In the genomic region with DNA sequence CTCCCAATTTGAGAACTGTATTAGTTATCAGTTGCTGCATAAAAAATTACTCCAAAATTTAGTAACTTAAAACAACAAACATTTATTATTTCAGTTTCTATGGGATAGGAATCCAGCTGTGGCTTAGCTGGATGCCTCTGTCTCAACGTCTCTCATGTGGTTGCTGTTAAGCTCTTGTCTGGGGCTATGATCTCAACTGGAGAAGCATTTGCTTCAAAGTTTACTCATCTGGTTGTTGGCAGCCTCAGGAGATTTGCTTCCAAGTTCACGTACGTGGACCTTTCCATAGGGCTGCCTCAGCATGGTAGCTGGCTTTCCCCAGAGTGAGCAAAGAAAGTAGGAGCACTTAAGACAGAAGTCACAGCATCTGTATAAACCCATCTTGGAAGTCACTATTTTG, we compare ENCODE assay signal across 25 cellular contexts.
DNase-seq lines count a peak whose midpoint lies in the region; ATAC-seq, FAIRE-seq and TF ChIP-seq lines count a peak whose summit lies in the region.
"Had no signal": no experiment of that assay in that cellular context is flagged by ENCODE, and none has a peak within 500 bp of the region (broad histone marks: within the 10 kb centered on the region; RNA-seq: fewer than 3 reads in every experiment).

No MANE protein-coding gene starts in this region.

- H3K79me2 ChIP-seq in HepG2 (ENCODE audit: insufficient read depth, low read length) (no peaks in the 10 kb centered on the region), GM23338 (replicated peaks; ENCODE audit: insufficient read depth) (no peaks in the 10 kb centered on the region)

- H4K20me1 ChIP-seq in HepG2 (ENCODE audit: insufficient read depth, low read length) (no peaks in the 10 kb centered on the region), GM23338 (replicated peaks; ENCODE audit: insufficient read depth) (no peaks in the 10 kb centered on the region)

- H3K27ac Mint-ChIP-seq in GM23338 = no peak overlapping the region
- H3K27ac Mint-ChIP-seq: activated CD4-positive, alpha-beta T cell treated with anti-CD3 and anti-CD28 coated beads for 36 hours; activated naive CD4-positive, alpha-beta T cell treated with anti-CD3 and anti-CD28 coated beads, Interleukin-2, amount 10 ng/mL, durations not matched to agents 7 days and 5 days; stimulated activated effector memory CD8-positive, alpha-beta T cell treated with anti-CD3 and anti-CD28 coated beads, Interleukin-12 subunit alpha, Interleukin-12 subunit beta, amount 100 ng/mL, for 72 hours had no signal

- no peaks in the 10 kb centered on the region for H3F3A ChIP-seq in GM23338 (replicated peaks; ENCODE audit: low read depth)

- TF ChIP-seq CTCF in right lobe of liver (IDR thresholded peaks at IDR 0.05) (no peak), HepG2 (CRISPR knock-in tag; IDR thresholded peaks at IDR 0.05) (no peak), foreskin keratinocyte (conservative IDR thresholded peaks at IDR 0.05) (no peak), GM23338 (conservative IDR thresholded peaks at IDR 0.05; ENCODE audit: low read depth in 2 of 2) (no peak)

- H3K36me3 Mint-ChIP-seq in GM23338 (ENCODE audit: low read depth) = no peaks in the 10 kb centered on the region
- H3K36me3 Mint-ChIP-seq: activated naive CD4-positive, alpha-beta T cell treated with anti-CD3 and anti-CD28 coated beads, Interleukin-2, amount 10 ng/mL, durations not matched to agents 7 days and 5 days; stimulated activated effector memory CD8-positive, alpha-beta T cell treated with anti-CD3 and anti-CD28 coated beads, Interleukin-12 subunit alpha, Interleukin-12 subunit beta, amount 100 ng/mL, for 72 hours had no signal

- ATAC-seq in right lobe of liver (peak; percentile 20 to 79 (median 62)), HepG2 (no peak), foreskin keratinocyte (peak; percentile 24), GM23338 (no peak), HG03135 (IDR thresholded peaks at IDR 0.05; ENCODE audit: unreplicated experiment) (no peak)
- ATAC-seq: A549; activated CD4-positive, alpha-beta T cell treated with anti-CD3 and anti-CD28 coated beads for 36 hours; left colon; stimulated activated effector memory CD8-positive, alpha-beta T cell treated with anti-CD3 and anti-CD28 coated beads, Interleukin-12 subunit alpha, Interleukin-12 subunit beta, amount 100 ng/mL, for 72 hours had no signal

- in situ Hi-C loops in HepG2 (cut with HindIII; ENCODE audit: extremely low pct_ligation_motif_present, low pct_unique_long_range_greater_than_20kb) = no loop called here

- H3K4me2 ChIP-seq in HepG2 (ENCODE audit: low read depth, low read length) (no peak overlapping the region), GM23338 (no peak overlapping the region; the same call in 1 of the 2 replicates)
- H3K4me2 ChIP-seq: A549, KMS-11 had no signal

- intact Hi-C loops in right lobe of liver (cut with DNase I) (no loop called here), HepG2 (cut with micrococcal nuclease; ENCODE audit: unreplicated experiment) (no loop called here)

- FAIRE-seq in HepG2 (lab: Jason Lieb, UNC) = no peak
- FAIRE-seq: A549, endothelial cell of umbilical vein, G401.6, pancreas had no signal

- CTCF ChIA-PET in HepG2 (lab: Yijun Ruan, JAX; ENCODE audit: low intra/inter-chr PET ratio, low total read pairs) = no interaction called here

- H3K4me3 Mint-ChIP-seq in GM23338 = no peak overlapping the region
- H3K4me3 Mint-ChIP-seq: activated CD4-positive, alpha-beta T cell treated with anti-CD3 and anti-CD28 coated beads for 36 hours; activated naive CD4-positive, alpha-beta T cell treated with anti-CD3 and anti-CD28 coated beads, Interleukin-2, amount 10 ng/mL, durations not matched to agents 7 days and 5 days; central memory CD8-positive, alpha-beta T cell; stimulated activated effector memory CD8-positive, alpha-beta T cell treated with anti-CD3 and anti-CD28 coated beads, Interleukin-12 subunit alpha, Interleukin-12 subunit beta, amount 100 ng/mL, for 72 hours had no signal

- no peak overlapping the region for H3K9ac ChIP-seq in HepG2 (ENCODE audit: insufficient read depth, low read depth, low read length)
- H3K9ac ChIP-seq: KMS-11 had no signal

- H3K4me1 Mint-ChIP-seq in GM23338 = peaks cover 41% of the 10 kb centered on the region
- H3K4me1 Mint-ChIP-seq: activated CD4-positive, alpha-beta T cell treated with anti-CD3 and anti-CD28 coated beads for 36 hours; central memory CD8-positive, alpha-beta T cell; stimulated activated effector memory CD8-positive, alpha-beta T cell treated with anti-CD3 and anti-CD28 coated beads, Interleukin-12 subunit alpha, Interleukin-12 subunit beta, amount 100 ng/mL, for 72 hours had no signal

- H3K27me3 Mint-ChIP-seq in GM23338 (ENCODE audit: insufficient read depth, low read depth, poor library complexity) = no peaks in the 10 kb centered on the region

- H3K27me3 ChIP-seq in right lobe of liver (no peaks in the 10 kb centered on the region), HepG2 (ENCODE audit: control insufficient read depth in 1 of 2, insufficient read depth in 2 of 2, low read length in 2 of 2) (0 out of 5 replicates have a peak, but pooled peaks cover 0 to 2% of the 10 kb centered on the region in 2 experiments), foreskin keratinocyte (no peaks in the 10 kb centered on the region), GM23338 (ENCODE audit: insufficient read depth) (no peaks in the 10 kb centered on the region)
- H3K27me3 ChIP-seq: pancreas, upper lobe of left lung had no signal

- H3K36me3 ChIP-seq in right lobe of liver = no peaks in the 10 kb centered on the region
- no peaks in the 10 kb centered on the region for H3K36me3 ChIP-seq in HepG2 (replicated peaks in 1 of 2; ENCODE audit: control insufficient read depth in 1 of 2, insufficient read depth in 2 of 2, low read length in 2 of 2)
- H3K36me3 ChIP-seq in GM23338 (ENCODE audit: insufficient read depth) = no peaks in the 10 kb centered on the region
- H3K36me3 ChIP-seq: pancreas, upper lobe of left lung had no signal

- H3K27ac ChIP-seq in right lobe of liver (no peak overlapping the region), HepG2 (ENCODE audit: extremely low read length, insufficient read depth, low read length) (no peak overlapping the region), foreskin keratinocyte (no peak overlapping the region), substantia nigra (ENCODE audit: low read depth, low read length, poor library complexity, severe bottlenecking) (no peak overlapping the region), GM23338 (ENCODE audit: low read depth) (no peak overlapping the region)
- H3K27ac ChIP-seq: A549, KMS-11, pancreas, upper lobe of left lung had no signal

- TF ChIP-seq POLR2A in right lobe of liver (IDR thresholded peaks at IDR 0.05) = no peak
- TF ChIP-seq POLR2A in HepG2 (IDR thresholded peaks at IDR 0.05; ENCODE audit: insufficient read depth in 1 of 2, low read depth in 2 of 2, low read length in 2 of 2) = no peak

- H3K9me3 Mint-ChIP-seq in GM23338 = no peaks in the 10 kb centered on the region
- H3K9me3 Mint-ChIP-seq: activated naive CD4-positive, alpha-beta T cell treated with anti-CD3 and anti-CD28 coated beads, Interleukin-2, amount 10 ng/mL, durations not matched to agents 7 days and 5 days; central memory CD8-positive, alpha-beta T cell; stimulated activated effector memory CD8-positive, alpha-beta T cell treated with anti-CD3 and anti-CD28 coated beads, Interleukin-12 subunit alpha, Interleukin-12 subunit beta, amount 100 ng/mL, for 72 hours had no signal

- TF ChIP-seq EP300 in HepG2 (IDR thresholded peaks at IDR 0.05; ENCODE audit: low read depth in 2 of 2, low read length in 2 of 2) (no peak), HepG2 (CRISPR knock-in tag; IDR thresholded peaks at IDR 0.05; ENCODE audit: borderline replicate concordance) (no peak)

- no peak overlapping the region for H2AFZ ChIP-seq in HepG2 (ENCODE audit: low read length)
- H2AFZ ChIP-seq in GM23338 = no peak overlapping the region

- DNase-seq in right lobe of liver = no peak
- DNase-seq in HepG2 (ENCODE audit: low spot score) = no peak
- DNase-seq in brain pericyte (ENCODE audit: low read depth, low spot score) = peak; percentile 94
- DNase-seq in foreskin keratinocyte = peak in 1 of 2 donors; percentile 77
- no peak for DNase-seq in hippocampal formation (lab: John Stamatoyannopoulos, UW)
- DNase-seq in substantia nigra (lab: John Stamatoyannopoulos, UW) = no peak
- DNase-seq in GM23338 (ENCODE audit: low spot score) = no peak
- DNase-seq: activated CD4-positive, alpha-beta T cell treated with anti-CD3 and anti-CD28 coated beads for 36 hours; activated CD8-positive, alpha-beta memory T cell treated with anti-CD3 and anti-CD28 coated beads, Interleukin-2, amount 50 U/mL, for 4 hours; activated naive CD4-positive, alpha-beta T cell treated with anti-CD3 and anti-CD28 coated beads, Interleukin-2, amount 10 ng/mL, durations not matched to agents 7 days and 5 days; Caco-2; hypothalamus; left colon; NCI-H1417 treated with DMSO at 0.1 percent for 48 hours; pancreas; SHP77 treated with DMSO at 0.1 percent for 48 hours; upper lobe of left lung had no signal

- H3K4me3 ChIP-seq in right lobe of liver (no peak overlapping the region), HepG2 (replicated peaks in 1 of 3; ENCODE audit: insufficient read depth in 1 of 3, low read depth in 2 of 3, low read length in 3 of 3) (no peak overlapping the region), GM23338 (no peak overlapping the region)
- H3K4me3 ChIP-seq: A549, pancreas, skin epidermis, upper lobe of left lung had no signal

- POLR2A ChIA-PET in HepG2 (lab: Yijun Ruan, JAX) = no interaction called here

- no peak for TF ChIP-seq RAD21 in HepG2 (CRISPR knock-in tag; IDR thresholded peaks at IDR 0.05)

- H3K9me3 ChIP-seq in right lobe of liver (no peaks in the 10 kb centered on the region), HepG2 (ENCODE audit: low read length) (no peaks in the 10 kb centered on the region)
- H3K9me3 ChIP-seq: A549, Caco-2, pancreas, upper lobe of left lung had no signal

- H3K4me1 ChIP-seq in right lobe of liver (no peaks in the 10 kb centered on the region), HepG2 (ENCODE audit: insufficient read depth, low read length) (no peaks in the 10 kb centered on the region), foreskin keratinocyte (peaks cover 4% of the 10 kb centered on the region), GM23338 (ENCODE audit: insufficient read depth) (peaks cover 27% of the 10 kb centered on the region)
- H3K4me1 ChIP-seq: A549, Caco-2, pancreas, upper lobe of left lung had no signal

- BruUV-seq in HepG2 (replicated peaks; lab: Mats Ljungman, UMichigan) = no TSS peak

- 0 out of 2 replicates have a peak, but pooled peaks cover 4% of the 10 kb centered on the region for H3K9me2 ChIP-seq in GM23338 (ENCODE audit: insufficient read depth)

- 23% methylated on average over 3 of the region's 3 CpGs for WGBS in right lobe of liver (ENCODE audit: insufficient coverage, low coverage, low lambda C conversion rate, missing lambda C conversion rate)
- 3% methylated on average over 3 of the region's 3 CpGs for WGBS in HepG2 (ENCODE audit: low lambda C conversion rate)

TF ChIP-seq in HepG2, 621 proteins besides CTCF, POLR2A, EP300 and RAD21 (continues in another document):
- TF ChIP-seq YY1 (IDR thresholded peaks at IDR 0.05; ENCODE audit: insufficient read depth, insufficient replicate concordance, low read depth, low read length) = no peak

TF ChIP-seq in GM23338, 12 proteins besides CTCF, POLR2A, EP300 and RAD21 (continues in another document):
- TF ChIP-seq ZNF114 (CRISPR knock-in tag; IDR thresholded peaks at IDR 0.05) (no peak), NANOG (IDR thresholded peaks at IDR 0.05; ENCODE audit: borderline replicate concordance) (no peak), STAT1 (IDR thresholded peaks at IDR 0.05; ENCODE audit: unreplicated experiment) (no peak)

Comparison
In these comparisons a context has a peak if more than half of its experiments do, and no peak if none do; other contexts are left out.
1. ATAC-seq: peak in right lobe of liver (4 of 4) and foreskin keratinocyte (single experiment); none in HepG2 (single experiment), GM23338 (single experiment) and HG03135 (single experiment).